7 cellular contexts compared by ENCODE assay signal in genomic region chrX:135974279-135974856, GRCh38. TPM values are rescaled to one million over a fixed set of nuclear protein-coding genes. Genes with fewer than 3 reads are reported as not detected.
DNase-seq lines count a peak whose midpoint lies in the region; ATAC-seq and TF ChIP-seq lines count a peak whose summit lies in the region.

No MANE protein-coding gene starts in this region.

- ATAC-seq in GM23338 (peak; percentile 63), GM19324 (IDR thresholded peaks at IDR 0.05; ENCODE audit: low FRiP score, unreplicated experiment) (no peak)

- H3K79me2 ChIP-seq in GM23338 (replicated peaks; ENCODE audit: insufficient read depth) = peaks cover 36% of the 10 kb centered on the region

- H3K9me2 ChIP-seq in GM23338 (ENCODE audit: insufficient read depth) = no peaks in the 10 kb centered on the region

- DNase-seq in GM23338 (ENCODE audit: low spot score) = peak; percentile 78
- peak; percentile 5 for DNase-seq in NCI-H510A treated with DMSO at 0.1 percent for 48 hours (lab: John Stamatoyannopoulos, UW)
- DNase-seq in activated T-cell treated with anti-CD3 and anti-CD28 coated beads, Interleukin-2, amount 50 U/mL, for 24 hours = no peak
- DNase-seq in fibroblast of the conjunctiva (ENCODE audit: low read depth) = peak; percentile 47

- no peaks in the 10 kb centered on the region for H3K9me3 ChIP-seq in neuron (ENCODE audit: low read length)
- no peaks in the 10 kb centered on the region for H3K9me3 ChIP-seq in stomach smooth muscle (ENCODE audit: control insufficient read depth in 2 of 2, low read length in 2 of 2)

- no peaks in the 10 kb centered on the region for H3F3A ChIP-seq in GM23338 (replicated peaks; ENCODE audit: low read depth)

- H3K27ac Mint-ChIP-seq in GM23338 = no peak overlapping the region
- H3K27ac Mint-ChIP-seq in activated T-cell treated with anti-CD3 and anti-CD28 coated beads, Interleukin-2, amount 50 U/mL, for 24 hours = peak overlapping the region; percentile 73

- H3K27ac ChIP-seq in GM23338 (ENCODE audit: low read depth) (no peak overlapping the region), stomach smooth muscle (ENCODE audit: low read length) (no peak overlapping the region)

- H3K27me3 Mint-ChIP-seq in GM23338 (ENCODE audit: insufficient read depth, low read depth, poor library complexity) = peaks cover 6% of the 10 kb centered on the region
- peaks cover 14% of the 10 kb centered on the region for H3K27me3 Mint-ChIP-seq in activated T-cell treated with anti-CD3 and anti-CD28 coated beads, Interleukin-2, amount 50 U/mL, for 24 hours

- 0 out of 3 replicates have a peak, but pooled peaks cover 3% of the 10 kb centered on the region for H3K36me3 Mint-ChIP-seq in GM23338 (ENCODE audit: low read depth)
- peaks cover 12% of the 10 kb centered on the region for H3K36me3 Mint-ChIP-seq in activated T-cell treated with anti-CD3 and anti-CD28 coated beads, Interleukin-2, amount 50 U/mL, for 24 hours (ENCODE audit: low read depth)

- no peaks in the 10 kb centered on the region; the same call in 1 of the 2 replicates for H4K20me1 ChIP-seq in GM23338 (replicated peaks; ENCODE audit: insufficient read depth)

- H3K4me1 Mint-ChIP-seq in GM23338 = peaks cover 16% of the 10 kb centered on the region
- H3K4me1 Mint-ChIP-seq in activated T-cell treated with anti-CD3 and anti-CD28 coated beads, Interleukin-2, amount 50 U/mL, for 24 hours (ENCODE audit: low read depth) = peaks cover 19% of the 10 kb centered on the region

- no peaks in the 10 kb centered on the region for H3K27me3 ChIP-seq in GM23338 (ENCODE audit: insufficient read depth)
- H3K27me3 ChIP-seq in neuron (ENCODE audit: insufficient read depth, low read length) = no peaks in the 10 kb centered on the region
- peaks cover 0 to 2% of the 10 kb centered on the region in 2 donors for H3K27me3 ChIP-seq in stomach smooth muscle (ENCODE audit: control insufficient read depth in 1 of 2, insufficient read depth in 2 of 2, low read length in 2 of 2)

- H2AFZ ChIP-seq in GM23338 = no peak overlapping the region
- peak overlapping the region; percentile 57 for H2AFZ ChIP-seq in neuron (ENCODE audit: low read depth, low read length)

- peak overlapping the region; percentile 56 for H3K4me3 ChIP-seq in GM23338
- H3K4me3 ChIP-seq in neuron (ENCODE audit: low read length) = peak overlapping the region; percentile 44
- peak overlapping the region; percentile 51 to 70 for H3K4me3 ChIP-seq in stomach smooth muscle (ENCODE audit: low read length in 2 of 2)

- no peaks in the 10 kb centered on the region for H3K4me1 ChIP-seq in GM23338 (ENCODE audit: insufficient read depth)
- H3K4me1 ChIP-seq in neuron (ENCODE audit: insufficient read depth, low read length) = peaks cover 16% of the 10 kb centered on the region
- no peaks in the 10 kb centered on the region for H3K4me1 ChIP-seq in stomach smooth muscle (ENCODE audit: control insufficient read depth, insufficient read depth, low read length)

- H3K4me2 ChIP-seq in GM23338 = peak overlapping the region; percentile 78

- H3K36me3 ChIP-seq in GM23338 (ENCODE audit: insufficient read depth) (no peaks in the 10 kb centered on the region), neuron (ENCODE audit: insufficient read depth, low read length) (no peaks in the 10 kb centered on the region), stomach smooth muscle (ENCODE audit: control insufficient read depth in 2 of 2, insufficient read depth in 2 of 2, low read length in 2 of 2) (no peaks in the 10 kb centered on the region)

- H3K4me3 Mint-ChIP-seq in GM23338 = peak overlapping the region; percentile 81
- peak overlapping the region; percentile 71 for H3K4me3 Mint-ChIP-seq in activated T-cell treated with anti-CD3 and anti-CD28 coated beads, Interleukin-2, amount 50 U/mL, for 24 hours

- TF ChIP-seq CTCF in GM23338 (conservative IDR thresholded peaks at IDR 0.05; ENCODE audit: low read depth in 2 of 2) = no peak

- peak overlapping the region; percentile 41 to 55 for H3K9ac ChIP-seq in stomach smooth muscle (ENCODE audit: low read length in 2 of 2)

- no peaks in the 10 kb centered on the region; the same call in 2 of the 3 replicates for H3K9me3 Mint-ChIP-seq in GM23338
- no peaks in the 10 kb centered on the region for H3K9me3 Mint-ChIP-seq in activated T-cell treated with anti-CD3 and anti-CD28 coated beads, Interleukin-2, amount 50 U/mL, for 24 hours

TF ChIP-seq in GM23338, 12 proteins besides CTCF, POLR2A, EP300 and RAD21:
- TF ChIP-seq, protein P1, sequence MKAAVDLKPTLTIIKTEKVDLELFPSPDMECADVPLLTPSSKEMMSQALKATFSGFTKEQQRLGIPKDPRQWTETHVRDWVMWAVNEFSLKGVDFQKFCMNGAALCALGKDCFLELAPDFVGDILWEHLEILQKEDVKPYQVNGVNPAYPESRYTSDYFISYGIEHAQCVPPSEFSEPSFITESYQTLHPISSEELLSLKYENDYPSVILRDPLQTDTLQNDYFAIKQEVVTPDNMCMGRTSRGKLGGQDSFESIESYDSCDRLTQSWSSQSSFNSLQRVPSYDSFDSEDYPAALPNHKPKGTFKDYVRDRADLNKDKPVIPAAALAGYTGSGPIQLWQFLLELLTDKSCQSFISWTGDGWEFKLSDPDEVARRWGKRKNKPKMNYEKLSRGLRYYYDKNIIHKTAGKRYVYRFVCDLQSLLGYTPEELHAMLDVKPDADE (IDR thresholded peaks at IDR 0.05) = no peak
- TF ChIP-seq EZH2phosphoT487 (IDR thresholded peaks at IDR 0.05; ENCODE audit: unreplicated experiment) (no peak), ZNF114 (CRISPR knock-in tag; IDR thresholded peaks at IDR 0.05) (no peak), EZH2 (IDR thresholded peaks at IDR 0.05; ENCODE audit: low read depth, unreplicated experiment) (no peak), NANOG (IDR thresholded peaks at IDR 0.05; ENCODE audit: borderline replicate concordance) (no peak), ZNF331 (CRISPR knock-in tag; IDR thresholded peaks at IDR 0.05; ENCODE audit: low read depth) (no peak)

RNA-seq across cellular contexts. Expression of gene MMGT1, which starts 0.6 kb away (rescaled TPM):
- total RNA-seq in GM23338 (2014; rRNA removed; shearing (Covaris generic)) = 25.4 and 30.1 TPM in 2 replicates
- 6.2 and 6.9 TPM in 2 replicates for polyA plus RNA-seq in GM23338 (2016; fragmentation: Nextera tagmentation; extraction: Ambion mirVana)

RNA-seq across cellular contexts. Expression of gene SLC9A6, which starts 10.9 kb away (rescaled TPM):
- total RNA-seq in GM23338 (2014; rRNA removed; shearing (Covaris generic)) = 17.1 and 18.9 TPM in 2 replicates
- 7.2 and 7.4 TPM in 2 replicates for polyA plus RNA-seq in GM23338 (2016; fragmentation: Nextera tagmentation; extraction: Ambion mirVana)
